ENCODE assay signal across 11 cellular contexts in genomic region chr11:324131-324530, GRCh38. TPM values are rescaled to one million over a fixed set of nuclear protein-coding genes. Genes with fewer than 3 reads are reported as not detected.
DNase-seq lines count a peak whose midpoint lies in the region; ATAC-seq and TF ChIP-seq lines count a peak whose summit lies in the region.
"Had no signal": no experiment of that assay in that cellular context is flagged by ENCODE, and none has a peak within 500 bp of the region (broad histone marks: within the 10 kb centered on the region; RNA-seq: fewer than 3 reads in every experiment).

No MANE protein-coding gene starts in this region.

- H3K9me3 ChIP-seq in skeletal muscle tissue (ENCODE audit: control insufficient read depth in 3 of 3, low read length in 3 of 3) (no peaks in the 10 kb centered on the region), MG63 (no peaks in the 10 kb centered on the region), colonic mucosa (no peaks in the 10 kb centered on the region)

- ATAC-seq in GM23338 (no peak), GM19463 (IDR thresholded peaks at IDR 0.05; ENCODE audit: unreplicated experiment) (no peak)
- no peak for ATAC-seq in activated naive CD8-positive, alpha-beta T cell treated with anti-CD3 and anti-CD28 coated beads, Interleukin-2, amount 50 U/mL, for 24 hours

- H3K27ac ChIP-seq in GM23338 (ENCODE audit: low read depth), result no peak overlapping the region
- peak overlapping the region; percentile 88 for H3K27ac ChIP-seq in skeletal muscle tissue (ENCODE audit: low read depth, low read length)
- H3K27ac ChIP-seq in colonic mucosa, result no peak overlapping the region

- H3K27me3 Mint-ChIP-seq in GM23338 (ENCODE audit: insufficient read depth, low read depth, poor library complexity), result peaks cover 22% of the 10 kb centered on the region
- no peaks in the 10 kb centered on the region for H3K27me3 Mint-ChIP-seq in activated naive CD8-positive, alpha-beta T cell treated with anti-CD3 and anti-CD28 coated beads, Interleukin-2, amount 50 U/mL, for 24 hours

- H4K20me1 ChIP-seq in GM23338 (replicated peaks; ENCODE audit: insufficient read depth), result no peaks in the 10 kb centered on the region

- H3K4me2 ChIP-seq in GM23338, result 0 out of 2 replicates have a peak overlapping the region, but pooled peaks have one; percentile 32

- no peak overlapping the region for H3K9ac ChIP-seq in skeletal muscle tissue (ENCODE audit: low read depth in 1 of 3, low read length in 3 of 3)
- no peak overlapping the region for H3K9ac ChIP-seq in colonic mucosa (ENCODE audit: low read depth in 2 of 2, low read length in 2 of 2)

- intact Hi-C loops in colonic mucosa (cut with DNase I), result no loop called here

- H3K36me3 ChIP-seq in GM23338 (ENCODE audit: insufficient read depth) (no peaks in the 10 kb centered on the region), skeletal muscle tissue (ENCODE audit: control insufficient read depth in 3 of 3, insufficient read depth in 3 of 3, low read length in 3 of 3) (no peaks in the 10 kb centered on the region), MG63 (peaks cover 4% of the 10 kb centered on the region), colonic mucosa (no peaks in the 10 kb centered on the region)

- peaks cover 9% of the 10 kb centered on the region; the same call in 1 of the 2 replicates for H3F3A ChIP-seq in GM23338 (replicated peaks; ENCODE audit: low read depth)

- peaks cover 34% of the 10 kb centered on the region for H3K4me1 Mint-ChIP-seq in GM23338
- H3K4me1 Mint-ChIP-seq in activated naive CD8-positive, alpha-beta T cell treated with anti-CD3 and anti-CD28 coated beads, Interleukin-2, amount 50 U/mL, for 24 hours, result peaks cover 65% of the 10 kb centered on the region

- H3K79me2 ChIP-seq in GM23338 (replicated peaks; ENCODE audit: insufficient read depth), result no peaks in the 10 kb centered on the region

- no peaks in the 10 kb centered on the region; the same call in 2 of the 3 replicates for H3K9me3 Mint-ChIP-seq in GM23338
- no peaks in the 10 kb centered on the region for H3K9me3 Mint-ChIP-seq in activated naive CD8-positive, alpha-beta T cell treated with anti-CD3 and anti-CD28 coated beads, Interleukin-2, amount 50 U/mL, for 24 hours

- DNase-seq in GM23338 (ENCODE audit: low spot score) (no peak), left kidney (ENCODE audit: low read depth, low spot score) (peak; percentile 38), MG63 (no peak), colonic mucosa (no peak), T-helper 2 cell (no peak)
- DNase-seq in activated naive CD8-positive, alpha-beta T cell treated with anti-CD3 and anti-CD28 coated beads, Interleukin-2, amount 50 U/mL, for 24 hours, result no peak
- DNase-seq: NCI-H1417 treated with DMSO at 0.1 percent for 48 hours, T-helper 9 cell had no signal

- peaks cover 11% of the 10 kb centered on the region; the same call in 1 of the 2 replicates for H3K4me1 ChIP-seq in GM23338 (ENCODE audit: insufficient read depth)
- peaks cover 29 to 32% (median 29%) of the 10 kb centered on the region in 3 donors for H3K4me1 ChIP-seq in skeletal muscle tissue (ENCODE audit: control insufficient read depth in 3 of 3, insufficient read depth in 3 of 3, low read length in 3 of 3)
- H3K4me1 ChIP-seq in colonic mucosa, result peaks cover 5% of the 10 kb centered on the region

- no peaks in the 10 kb centered on the region for H3K9me2 ChIP-seq in GM23338 (ENCODE audit: insufficient read depth)

- no peaks in the 10 kb centered on the region for H3K36me3 Mint-ChIP-seq in GM23338 (ENCODE audit: low read depth)
- peaks cover 7% of the 10 kb centered on the region for H3K36me3 Mint-ChIP-seq in activated naive CD8-positive, alpha-beta T cell treated with anti-CD3 and anti-CD28 coated beads, Interleukin-2, amount 50 U/mL, for 24 hours (ENCODE audit: low read depth)

- no peak overlapping the region; the same call in 1 of the 2 replicates for H3K27ac Mint-ChIP-seq in GM23338
- H3K27ac Mint-ChIP-seq in activated naive CD8-positive, alpha-beta T cell treated with anti-CD3 and anti-CD28 coated beads, Interleukin-2, amount 50 U/mL, for 24 hours, result peak overlapping the region; percentile 55

- no peak overlapping the region for H3K4me3 ChIP-seq in GM23338
- no peak overlapping the region for H3K4me3 ChIP-seq in skeletal muscle tissue (ENCODE audit: low read length in 3 of 3)
- no peak overlapping the region for H3K4me3 ChIP-seq in MG63
- H3K4me3 ChIP-seq in colonic mucosa, result no peak overlapping the region

- H2AFZ ChIP-seq in GM23338, result 0 out of 2 replicates have a peak overlapping the region, but pooled peaks have one; percentile 52

- H3K4me3 Mint-ChIP-seq in GM23338, result no peak overlapping the region
- peak overlapping the region; percentile 28 for H3K4me3 Mint-ChIP-seq in activated naive CD8-positive, alpha-beta T cell treated with anti-CD3 and anti-CD28 coated beads, Interleukin-2, amount 50 U/mL, for 24 hours

- H3K27me3 ChIP-seq in GM23338 (ENCODE audit: insufficient read depth) (no peaks in the 10 kb centered on the region), skeletal muscle tissue (ENCODE audit: control insufficient read depth in 3 of 3, insufficient read depth in 3 of 3, low read length in 3 of 3) (peaks cover 0 to 29% (median 3%) of the 10 kb centered on the region in 3 donors), MG63 (no peaks in the 10 kb centered on the region), colonic mucosa (no peaks in the 10 kb centered on the region)

- no peak for TF ChIP-seq CTCF in GM23338 (conservative IDR thresholded peaks at IDR 0.05; ENCODE audit: low read depth in 2 of 2)
- no peak for TF ChIP-seq CTCF in colonic mucosa (IDR thresholded peaks at IDR 0.05)

TF ChIP-seq in GM23338, 12 proteins besides CTCF, POLR2A, EP300 and RAD21 (continues in another document):
- TF ChIP-seq ETS1 (IDR thresholded peaks at IDR 0.05), result no peak
- no peak for TF ChIP-seq REST (IDR thresholded peaks at IDR 0.05; ENCODE audit: unreplicated experiment)
- TF ChIP-seq POLR2AphosphoS5 (IDR thresholded peaks at IDR 0.05; ENCODE audit: low read depth), result no peak
- no peak for TF ChIP-seq EZH2phosphoT487 (IDR thresholded peaks at IDR 0.05; ENCODE audit: unreplicated experiment)

RNA-seq across cellular contexts. Expression of gene IFITM3, which starts 3.5 kb away (rescaled TPM):
- total RNA-seq in GM23338 (2014; rRNA removed; shearing (Covaris generic)), result 72.4 and 82.3 TPM in 2 replicates
- polyA plus RNA-seq in GM23338 (2016; fragmentation: Nextera tagmentation; extraction: Ambion mirVana), result 829 and 840 TPM in 2 replicates
- total RNA-seq in skeletal muscle tissue (15.7 TPM), colonic mucosa (100 to 1,000 TPM; 132 to 160 TPM)
- total RNA-seq in MG63 (2014; rRNA removed; shearing (Covaris generic); ENCODE audit: low replicate concordance), result 62.7 and 85.0 TPM in 2 replicates

RNA-seq across cellular contexts. Expression of gene IFITM1, which starts 10.3 kb away (rescaled TPM):
- 396 and 409 TPM in 2 replicates for total RNA-seq in GM23338 (2014; rRNA removed; shearing (Covaris generic))
- 1,180 and 1,194 TPM in 2 replicates for polyA plus RNA-seq in GM23338 (2016; fragmentation: Nextera tagmentation; extraction: Ambion mirVana)
- total RNA-seq in skeletal muscle tissue, result 13.0 TPM
- 26.5 and 62.6 TPM in 2 replicates for total RNA-seq in MG63 (2014; rRNA removed; shearing (Covaris generic); ENCODE audit: low replicate concordance)
- 100 to 1,000 TPM in 1 of 2 donors, 10 to 100 TPM in 1; 63.3 to 101 TPM for total RNA-seq in colonic mucosa

RNA-seq across cellular contexts. Expression of gene IFITM2, which starts 16.5 kb away (rescaled TPM):
- total RNA-seq in GM23338 (2014; rRNA removed; shearing (Covaris generic)), result 57.3 and 91.2 TPM in 2 replicates
- 857 and 906 TPM in 2 replicates for polyA plus RNA-seq in GM23338 (2016; fragmentation: Nextera tagmentation; extraction: Ambion mirVana)
- total RNA-seq in skeletal muscle tissue (6.3 TPM), colonic mucosa (100 to 1,000 TPM in 1 of 2 donors, 10 to 100 TPM in 1; 74.1 to 115 TPM)
- 35.8 and 50.4 TPM in 2 replicates for total RNA-seq in MG63 (2014; rRNA removed; shearing (Covaris generic); ENCODE audit: low replicate concordance)

RNA-seq across cellular contexts. Expression of gene IFITM5, which starts 24.8 kb away (rescaled TPM):
- total RNA-seq in GM23338 (2014; rRNA removed; shearing (Covaris generic)), result not detected in 2 replicates
- 0.42 TPM in 1 of 2 replicates, not detected in the other for polyA plus RNA-seq in GM23338 (2016; fragmentation: Nextera tagmentation; extraction: Ambion mirVana)
- total RNA-seq in skeletal muscle tissue (not detected), colonic mucosa (not detected)
- not detected in 2 replicates for total RNA-seq in MG63 (2014; rRNA removed; shearing (Covaris generic); ENCODE audit: low replicate concordance)
- total RNA-seq: subcutaneous adipose tissue had no signal

RNA-seq across cellular contexts. Expression of gene PGGHG, which starts 35.2 kb away (rescaled TPM):
- 45.4 and 55.8 TPM in 2 replicates for total RNA-seq in GM23338 (2014; rRNA removed; shearing (Covaris generic))
- 18.1 and 24.9 TPM in 2 replicates for polyA plus RNA-seq in GM23338 (2016; fragmentation: Nextera tagmentation; extraction: Ambion mirVana)
- total RNA-seq in skeletal muscle tissue, result 2.6 TPM
- total RNA-seq in MG63 (2014; rRNA removed; shearing (Covaris generic); ENCODE audit: low replicate concordance), result 1.9 and 6.2 TPM in 2 replicates
- total RNA-seq in colonic mucosa, result 10 to 100 TPM; 10.6 to 12.9 TPM
